Comparison of ENCODE assay signal across 9 cellular contexts in genomic region chr7:148701414-148701813, GRCh38. TPM values are rescaled to one million over a fixed set of nuclear protein-coding genes. Genes with fewer than 3 reads are reported as not detected.
DNase-seq lines count a peak whose midpoint lies in the region; TF ChIP-seq lines count a peak whose summit lies in the region.
"Had no signal": no experiment of that assay in that cellular context is flagged by ENCODE, and none has a peak within 500 bp of the region (broad histone marks: within the 10 kb centered on the region; RNA-seq: fewer than 3 reads in every experiment).

No MANE protein-coding gene starts in this region.

- H3K4me3 ChIP-seq in ectodermal cell (ENCODE audit: insufficient read depth, low read depth, low read length) (peak overlapping the region; percentile 74), neural progenitor cell (peak overlapping the region; percentile 81), spleen (no peak overlapping the region)

- TF ChIP-seq POLR2A in spleen (IDR thresholded peaks at IDR 0.05), result no peak

- H3K36me3 ChIP-seq in ectodermal cell (ENCODE audit: control insufficient read depth, insufficient read depth, low read length) (no peaks in the 10 kb centered on the region), neural progenitor cell (no peaks in the 10 kb centered on the region), spleen (no peaks in the 10 kb centered on the region)

- TF ChIP-seq CTCF in neural progenitor cell (IDR thresholded peaks at IDR 0.05) (no peak), spleen (IDR thresholded peaks at IDR 0.05 in 8 of 11, conservative IDR thresholded peaks at IDR 0.05 in 3 of 11) (no peak)

- peak overlapping the region; percentile 94 for H3K4me3 Mint-ChIP-seq in neural progenitor cell

- peaks cover 11% of the 10 kb centered on the region for H3K9me3 Mint-ChIP-seq in neural progenitor cell

- H3K27ac ChIP-seq in ectodermal cell (ENCODE audit: insufficient read depth, low read depth, low read length, poor library complexity, severe bottlenecking) (no peak overlapping the region), neural progenitor cell (no peak overlapping the region), spleen (no peak overlapping the region)

- H3K4me2 ChIP-seq in neural progenitor cell, result peak overlapping the region; percentile 88

- H3K27me3 ChIP-seq in ectodermal cell (ENCODE audit: control insufficient read depth, insufficient read depth, low read length, poor library complexity, severe bottlenecking) (no peaks in the 10 kb centered on the region), neural progenitor cell (no peaks in the 10 kb centered on the region), spleen (replicated peaks in 1 of 7) (no peaks in the 10 kb centered on the region)

- peaks cover 26% of the 10 kb centered on the region for H3F3A ChIP-seq in neural progenitor cell (ENCODE audit: low read depth)

- intact Hi-C loops in spleen (cut with DNase I; ENCODE audit: low total_unique reads), result no loop called here

- H3K36me3 Mint-ChIP-seq in neural progenitor cell, result peaks cover 17% of the 10 kb centered on the region

- peaks cover 5% of the 10 kb centered on the region for H3K27me3 Mint-ChIP-seq in neural progenitor cell (ENCODE audit: insufficient read depth, low read depth)

- H3K4me1 ChIP-seq in ectodermal cell (ENCODE audit: control insufficient read depth, insufficient read depth, low read length) (peaks cover 47% of the 10 kb centered on the region), neural progenitor cell (peaks cover 63% of the 10 kb centered on the region), spleen (peaks cover 46 to 84% (median 72%) of the 10 kb centered on the region in 6 donors)

- DNase-seq in ELR (ENCODE audit: low read depth) (peak; percentile 42), NCI-H226 (peak; percentile 66), neural progenitor cell (ENCODE audit: low spot score) (no peak), midbrain (lab: John Stamatoyannopoulos, UW) (no peak), NCI-H748 (lab: John Stamatoyannopoulos, UW; ENCODE audit: unreplicated experiment) (no peak), spleen (no peak), NCI-H1048 (lab: John Stamatoyannopoulos, UW) (no peak)
- DNase-seq: NCI-H1930 had no signal

- no peak overlapping the region for H3K27ac Mint-ChIP-seq in neural progenitor cell

- H3K79me2 ChIP-seq in neural progenitor cell (ENCODE audit: low read depth), result peaks cover 94% of the 10 kb centered on the region

- H2AFZ ChIP-seq in neural progenitor cell (replicated peaks), result no peak overlapping the region

- H3K9ac ChIP-seq in neural progenitor cell, result no peak overlapping the region

- H3K9me3 ChIP-seq in ectodermal cell (ENCODE audit: control insufficient read depth, low read length), result no peaks in the 10 kb centered on the region
- H3K9me3 ChIP-seq in neural progenitor cell (ENCODE audit: low read depth), result no peaks in the 10 kb centered on the region
- H3K9me3 ChIP-seq in spleen, result no peaks in the 10 kb centered on the region

- H3K4me1 Mint-ChIP-seq in neural progenitor cell, result peaks cover 40% of the 10 kb centered on the region

- H4K20me1 ChIP-seq in neural progenitor cell (ENCODE audit: low read depth), result peaks cover 59% of the 10 kb centered on the region

- WGBS in ectodermal cell, 2 experiments, result 35 to 42% methylated on average over 1 of the region's 1 CpG
- WGBS in spleen, 5 donors, result 44 to 69% (median 52%) methylated on average over 1 of the region's 1 CpG

RNA-seq across cellular contexts. Expression of gene CUL1, which starts 2.7 kb away (rescaled TPM):
- 104 TPM for polyA plus RNA-seq in ectodermal cell (2013, experiment 1 of 4)
- 95.0 TPM for polyA plus RNA-seq in ectodermal cell (2013, experiment 2 of 4)
- 75.0 TPM for polyA plus RNA-seq in ectodermal cell (2013, experiment 3 of 4)
- polyA plus RNA-seq in ectodermal cell (2013, experiment 4 of 4), result 75.3 TPM
- total RNA-seq in neural progenitor cell (ENCODE audit: low replicate concordance), result 74.2 and 89.3 TPM in 2 replicates
- 10 to 100 TPM; 37.1 to 54.6 (median 50.6) TPM for total RNA-seq in spleen
- polyA plus RNA-seq in spleen, result 10 to 100 TPM; 19.8 to 29.1 (median 22.1) TPM

Comparison
In these comparisons a context has a peak if more than half of its experiments do, and no peak if none do; other contexts are left out.
1. DNase-seq: peak in ELR (single experiment) and NCI-H226 (single experiment); none in neural progenitor cell (single experiment), midbrain (single experiment), NCI-H748 (single experiment), spleen (single experiment) and NCI-H1048 (single experiment).
2. H3K4me3 ChIP-seq: peak in ectodermal cell (single experiment) and neural progenitor cell (single experiment); none in spleen (0 of 8).